21 cellular contexts compared by ENCODE assay signal in genomic region chr6:40582892-40583291, GRCh38. TPM values are rescaled to one million over a fixed set of nuclear protein-coding genes. Genes with fewer than 3 reads are reported as not detected.
A peak's percentile ranks its signal among the peaks of the same experiment; 100 is the strongest.
DNase-seq lines count a peak whose midpoint lies in the region; ATAC-seq, FAIRE-seq and TF ChIP-seq lines count a peak whose summit lies in the region.
"Had no signal": no experiment of that assay in that cellular context is flagged by ENCODE, and none has a peak within 500 bp of the region (broad histone marks: within the 10 kb centered on the region; RNA-seq: fewer than 3 reads in every experiment).

No MANE protein-coding gene starts in this region.

- FAIRE-seq in D721Med (lab: Jason Lieb, UNC) (no peak), urothelium cell line (lab: Jason Lieb, UNC) (no peak)
- FAIRE-seq: HTR-8/SVneo had no signal

- H3K27ac ChIP-seq in OCI-LY7 (ENCODE audit: low read depth, low read length, poor library complexity, severe bottlenecking) = no peak overlapping the region
- H3K27ac ChIP-seq: BLaER1 treated with 17β-estradiol and CSF1 and Interleukin-3, amounts not matched to agents 10 nM and 100 nM; SJSA1; tibial nerve had no signal

- no peak for ATAC-seq in HG02623 (IDR thresholded peaks at IDR 0.05; ENCODE audit: unreplicated experiment)

- no peak overlapping the region for H3K4me3 ChIP-seq in OCI-LY7 (ENCODE audit: low read depth, low read length, poor library complexity, severe bottlenecking)
- no peak overlapping the region for H3K4me3 ChIP-seq in epithelial cell of proximal tubule (ENCODE audit: low read depth, low read length)
- H3K4me3 ChIP-seq: BLaER1 treated with 17β-estradiol and CSF1 and Interleukin-3, amounts not matched to agents 10 nM and 100 nM; SJSA1; tibial nerve had no signal

- CTCF ChIA-PET in OCI-LY7 (lab: Charles Lee; ENCODE audit: unreplicated experiment) = no interaction called here

- no TSS peak for BruUV-seq in OCI-LY7 (replicated peaks; lab: Mats Ljungman, UMichigan)

- H3K9me3 ChIP-seq in OCI-LY7 (ENCODE audit: low read length) = no peaks in the 10 kb centered on the region
- H3K9me3 ChIP-seq: BLaER1 treated with 17β-estradiol and CSF1 and Interleukin-3, amounts not matched to agents 10 nM and 100 nM; tibial nerve had no signal

- DNase-seq in DMS53 (lab: John Stamatoyannopoulos, UW) = peak; percentile 14
- no peak for DNase-seq in DMS53 treated with DMSO at 0.1 percent for 48 hours (lab: John Stamatoyannopoulos, UW; ENCODE audit: unreplicated experiment)
- DNase-seq in D721Med (ENCODE audit: insufficient read length, low spot score) = no peak
- DNase-seq in OCI-LY7 (ENCODE audit: low spot score) = no peak
- no peak for DNase-seq in epithelial cell of proximal tubule (ENCODE audit: low read depth)
- DNase-seq in urothelium cell line (ENCODE audit: low spot score) = no peak
- no peak for DNase-seq in HuH-7 (ENCODE audit: low spot score)
- DNase-seq: 8988T; NCI-H187; NCI-H446; stimulated activated CD4-positive, alpha-beta T cell treated with anti-CD3 and anti-CD28 coated beads, Interleukin-15, amount 100 ng/mL, for 24 hours had no signal

- H3K36me3 ChIP-seq in OCI-LY7 (ENCODE audit: insufficient read depth, low read length) = no peaks in the 10 kb centered on the region
- H3K36me3 ChIP-seq: BLaER1 treated with 17β-estradiol and CSF1 and Interleukin-3, amounts not matched to agents 10 nM and 100 nM; SJSA1; tibial nerve had no signal

- H4K20me1 ChIP-seq in OCI-LY7 (ENCODE audit: insufficient read depth, low read length) = no peaks in the 10 kb centered on the region

- TF ChIP-seq CTCF in D721Med (IDR thresholded peaks at IDR 0.05; ENCODE audit: insufficient read depth, missing control alignments) (peak; percentile 16), OCI-LY7 (conservative IDR thresholded peaks at IDR 0.05; ENCODE audit: low read length) (peak; percentile 46; the same call in 1 of the 2 replicates), epithelial cell of proximal tubule (conservative IDR thresholded peaks at IDR 0.05; ENCODE audit: low read depth, low read length) (peak; percentile 24)

- intact Hi-C loops in OCI-LY7 (cut with micrococcal nuclease; ENCODE audit: unreplicated experiment) = no loop called here

- H3K9me2 ChIP-seq in OCI-LY7 (ENCODE audit: insufficient read depth, low read length) = no peaks in the 10 kb centered on the region

- H2AFZ ChIP-seq in OCI-LY7 (ENCODE audit: low read length) = no peak overlapping the region

- no peak overlapping the region for H3K4me2 ChIP-seq in OCI-LY7 (ENCODE audit: low read length)

- no peaks in the 10 kb centered on the region for H3K4me1 ChIP-seq in OCI-LY7 (ENCODE audit: insufficient read depth, low read length, poor library complexity, severe bottlenecking)

- no peaks in the 10 kb centered on the region for H3K79me2 ChIP-seq in OCI-LY7 (ENCODE audit: insufficient read depth, low read depth, low read length)

- POLR2A ChIA-PET in OCI-LY7 (lab: Charles Lee) = no interaction called here

RNA-seq across cellular contexts. Expression of gene LRFN2, which starts 4.3 kb away (rescaled TPM):
- total RNA-seq in OCI-LY7 (2014; rRNA removed; shearing (Covaris generic)) = not detected in 2 replicates
- not detected in 2 replicates for total RNA-seq in OCI-LY7 (2022)
- total RNA-seq in epithelial cell of proximal tubule = not detected in 2 replicates
- total RNA-seq: cardiac septum, kidney epithelial cell, M059J, mesenteric fat pad, renal cortical epithelial cell, SJSA1, tibial nerve had no signal
